In the genomic region with DNA sequence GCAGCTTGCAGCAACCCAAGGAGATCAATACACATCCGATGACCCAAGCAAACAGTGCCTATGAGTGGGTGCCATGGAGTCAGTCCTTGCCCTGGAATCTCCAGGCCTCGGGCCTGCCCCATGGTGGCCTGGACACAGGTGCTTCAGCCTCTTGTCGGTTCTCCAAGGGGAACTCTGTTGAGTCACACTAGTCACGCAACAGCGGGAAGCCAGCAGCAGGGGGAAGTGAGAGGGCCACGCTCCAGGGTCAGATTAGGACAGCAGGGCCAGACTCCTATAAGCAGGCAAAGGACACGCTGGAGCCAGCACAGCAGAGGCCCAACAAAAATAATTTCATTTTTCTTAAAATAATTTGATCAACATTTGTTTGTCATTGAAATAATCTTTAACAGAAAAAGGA, we compare ENCODE assay signal across 1 cellular context.
TF ChIP-seq lines count a peak whose summit lies in the region.

No MANE protein-coding gene starts in this region.

TF ChIP-seq in HepG2, 621 proteins besides CTCF, POLR2A, EP300 and RAD21 (continued from another document):
- TF ChIP-seq, protein P1, sequence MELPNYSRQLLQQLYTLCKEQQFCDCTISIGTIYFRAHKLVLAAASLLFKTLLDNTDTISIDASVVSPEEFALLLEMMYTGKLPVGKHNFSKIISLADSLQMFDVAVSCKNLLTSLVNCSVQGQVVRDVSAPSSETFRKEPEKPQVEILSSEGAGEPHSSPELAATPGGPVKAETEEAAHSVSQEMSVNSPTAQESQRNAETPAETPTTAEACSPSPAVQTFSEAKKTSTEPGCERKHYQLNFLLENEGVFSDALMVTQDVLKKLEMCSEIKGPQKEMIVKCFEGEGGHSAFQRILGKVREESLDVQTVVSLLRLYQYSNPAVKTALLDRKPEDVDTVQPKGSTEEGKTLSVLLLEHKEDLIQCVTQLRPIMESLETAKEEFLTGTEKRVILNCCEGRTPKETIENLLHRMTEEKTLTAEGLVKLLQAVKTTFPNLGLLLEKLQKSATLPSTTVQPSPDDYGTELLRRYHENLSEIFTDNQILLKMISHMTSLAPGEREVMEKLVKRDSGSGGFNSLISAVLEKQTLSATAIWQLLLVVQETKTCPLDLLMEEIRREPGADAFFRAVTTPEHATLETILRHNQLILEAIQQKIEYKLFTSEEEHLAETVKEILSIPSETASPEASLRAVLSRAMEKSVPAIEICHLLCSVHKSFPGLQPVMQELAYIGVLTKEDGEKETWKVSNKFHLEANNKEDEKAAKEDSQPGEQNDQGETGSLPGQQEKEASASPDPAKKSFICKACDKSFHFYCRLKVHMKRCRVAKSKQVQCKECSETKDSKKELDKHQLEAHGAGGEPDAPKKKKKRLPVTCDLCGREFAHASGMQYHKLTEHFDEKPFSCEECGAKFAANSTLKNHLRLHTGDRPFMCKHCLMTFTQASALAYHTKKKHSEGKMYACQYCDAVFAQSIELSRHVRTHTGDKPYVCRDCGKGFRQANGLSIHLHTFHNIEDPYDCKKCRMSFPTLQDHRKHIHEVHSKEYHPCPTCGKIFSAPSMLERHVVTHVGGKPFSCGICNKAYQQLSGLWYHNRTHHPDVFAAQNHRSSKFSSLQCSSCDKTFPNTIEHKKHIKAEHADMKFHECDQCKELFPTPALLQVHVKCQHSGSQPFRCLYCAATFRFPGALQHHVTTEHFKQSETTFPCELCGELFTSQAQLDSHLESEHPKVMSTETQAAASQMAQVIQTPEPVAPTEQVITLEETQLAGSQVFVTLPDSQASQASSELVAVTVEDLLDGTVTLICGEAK (IDR thresholded peaks at IDR 0.05) = no peak
- TF ChIP-seq, protein P1 (CRISPR knock-in tag; IDR thresholded peaks at IDR 0.05) = 0 out of 2 replicates have a peak, but pooled peaks have one; percentile 20
- TF ChIP-seq PPARG (CRISPR knock-in tag; conservative IDR thresholded peaks at IDR 0.05) = no peak
- peak; percentile 90 for TF ChIP-seq RXRB (CRISPR knock-in tag; IDR thresholded peaks at IDR 0.05; ENCODE audit: borderline replicate concordance)
- TF ChIP-seq PHF21A (CRISPR knock-in tag; IDR thresholded peaks at IDR 0.05) = no peak
- TF ChIP-seq KAT8 (CRISPR knock-in tag; IDR thresholded peaks at IDR 0.05) = 0 out of 2 replicates have a peak, but pooled peaks have one; percentile 35
- TF ChIP-seq, protein P2, sequence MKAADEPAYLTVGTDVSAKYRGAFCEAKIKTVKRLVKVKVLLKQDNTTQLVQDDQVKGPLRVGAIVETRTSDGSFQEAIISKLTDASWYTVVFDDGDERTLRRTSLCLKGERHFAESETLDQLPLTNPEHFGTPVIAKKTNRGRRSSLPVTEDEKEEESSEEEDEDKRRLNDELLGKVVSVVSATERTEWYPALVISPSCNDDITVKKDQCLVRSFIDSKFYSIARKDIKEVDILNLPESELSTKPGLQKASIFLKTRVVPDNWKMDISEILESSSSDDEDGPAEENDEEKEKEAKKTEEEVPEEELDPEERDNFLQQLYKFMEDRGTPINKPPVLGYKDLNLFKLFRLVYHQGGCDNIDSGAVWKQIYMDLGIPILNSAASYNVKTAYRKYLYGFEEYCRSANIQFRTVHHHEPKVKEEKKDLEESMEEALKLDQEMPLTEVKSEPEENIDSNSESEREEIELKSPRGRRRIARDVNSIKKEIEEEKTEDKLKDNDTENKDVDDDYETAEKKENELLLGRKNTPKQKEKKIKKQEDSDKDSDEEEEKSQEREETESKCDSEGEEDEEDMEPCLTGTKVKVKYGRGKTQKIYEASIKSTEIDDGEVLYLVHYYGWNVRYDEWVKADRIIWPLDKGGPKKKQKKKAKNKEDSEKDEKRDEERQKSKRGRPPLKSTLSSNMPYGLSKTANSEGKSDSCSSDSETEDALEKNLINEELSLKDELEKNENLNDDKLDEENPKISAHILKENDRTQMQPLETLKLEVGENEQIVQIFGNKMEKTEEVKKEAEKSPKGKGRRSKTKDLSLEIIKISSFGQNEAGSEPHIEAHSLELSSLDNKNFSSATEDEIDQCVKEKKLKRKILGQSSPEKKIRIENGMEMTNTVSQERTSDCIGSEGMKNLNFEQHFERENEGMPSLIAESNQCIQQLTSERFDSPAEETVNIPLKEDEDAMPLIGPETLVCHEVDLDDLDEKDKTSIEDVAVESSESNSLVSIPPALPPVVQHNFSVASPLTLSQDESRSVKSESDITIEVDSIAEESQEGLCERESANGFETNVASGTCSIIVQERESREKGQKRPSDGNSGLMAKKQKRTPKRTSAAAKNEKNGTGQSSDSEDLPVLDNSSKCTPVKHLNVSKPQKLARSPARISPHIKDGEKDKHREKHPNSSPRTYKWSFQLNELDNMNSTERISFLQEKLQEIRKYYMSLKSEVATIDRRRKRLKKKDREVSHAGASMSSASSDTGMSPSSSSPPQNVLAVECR (CRISPR knock-in tag; IDR thresholded peaks at IDR 0.05; ENCODE audit: borderline replicate concordance) = peak; percentile 9; the same call in 1 of the 2 replicates
- TF ChIP-seq, protein P3, sequence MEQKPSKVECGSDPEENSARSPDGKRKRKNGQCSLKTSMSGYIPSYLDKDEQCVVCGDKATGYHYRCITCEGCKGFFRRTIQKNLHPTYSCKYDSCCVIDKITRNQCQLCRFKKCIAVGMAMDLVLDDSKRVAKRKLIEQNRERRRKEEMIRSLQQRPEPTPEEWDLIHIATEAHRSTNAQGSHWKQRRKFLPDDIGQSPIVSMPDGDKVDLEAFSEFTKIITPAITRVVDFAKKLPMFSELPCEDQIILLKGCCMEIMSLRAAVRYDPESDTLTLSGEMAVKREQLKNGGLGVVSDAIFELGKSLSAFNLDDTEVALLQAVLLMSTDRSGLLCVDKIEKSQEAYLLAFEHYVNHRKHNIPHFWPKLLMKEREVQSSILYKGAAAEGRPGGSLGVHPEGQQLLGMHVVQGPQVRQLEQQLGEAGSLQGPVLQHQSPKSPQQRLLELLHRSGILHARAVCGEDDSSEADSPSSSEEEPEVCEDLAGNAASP (CRISPR knock-in tag; IDR thresholded peaks at IDR 0.05; ENCODE audit: borderline replicate concordance) = peak; percentile 98
- TF ChIP-seq LCORL (IDR thresholded peaks at IDR 0.05) = no peak
- peak; percentile 45; the same call in 1 of the 2 replicates for TF ChIP-seq LCORL (CRISPR knock-in tag; IDR thresholded peaks at IDR 0.05)
- TF ChIP-seq, protein P4, sequence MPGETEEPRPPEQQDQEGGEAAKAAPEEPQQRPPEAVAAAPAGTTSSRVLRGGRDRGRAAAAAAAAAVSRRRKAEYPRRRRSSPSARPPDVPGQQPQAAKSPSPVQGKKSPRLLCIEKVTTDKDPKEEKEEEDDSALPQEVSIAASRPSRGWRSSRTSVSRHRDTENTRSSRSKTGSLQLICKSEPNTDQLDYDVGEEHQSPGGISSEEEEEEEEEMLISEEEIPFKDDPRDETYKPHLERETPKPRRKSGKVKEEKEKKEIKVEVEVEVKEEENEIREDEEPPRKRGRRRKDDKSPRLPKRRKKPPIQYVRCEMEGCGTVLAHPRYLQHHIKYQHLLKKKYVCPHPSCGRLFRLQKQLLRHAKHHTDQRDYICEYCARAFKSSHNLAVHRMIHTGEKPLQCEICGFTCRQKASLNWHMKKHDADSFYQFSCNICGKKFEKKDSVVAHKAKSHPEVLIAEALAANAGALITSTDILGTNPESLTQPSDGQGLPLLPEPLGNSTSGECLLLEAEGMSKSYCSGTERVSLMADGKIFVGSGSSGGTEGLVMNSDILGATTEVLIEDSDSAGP (CRISPR knock-in tag; IDR thresholded peaks at IDR 0.05; ENCODE audit: borderline replicate concordance) = peak; percentile 47; the same call in 1 of the 2 replicates
- no peak for TF ChIP-seq ZSCAN12 (CRISPR knock-in tag; IDR thresholded peaks at IDR 0.05)
- TF ChIP-seq NR2F6 (IDR thresholded peaks at IDR 0.05) = no peak
- 0 out of 2 replicates have a peak, but pooled peaks have one; percentile 12 for TF ChIP-seq NR2F6 (CRISPR knock-in tag; IDR thresholded peaks at IDR 0.05)
- peak; percentile 76 for TF ChIP-seq TEAD3 (CRISPR knock-in tag; optimal IDR thresholded peaks at IDR 0.05; ENCODE audit: borderline replicate concordance)
- TF ChIP-seq ZNF567 (CRISPR knock-in tag; IDR thresholded peaks at IDR 0.05; ENCODE audit: borderline replicate concordance) = no peak
- TF ChIP-seq POGZ (CRISPR knock-in tag; IDR thresholded peaks at IDR 0.05) = 0 out of 2 replicates have a peak, but pooled peaks have one; percentile 18
- TF ChIP-seq, protein P5, sequence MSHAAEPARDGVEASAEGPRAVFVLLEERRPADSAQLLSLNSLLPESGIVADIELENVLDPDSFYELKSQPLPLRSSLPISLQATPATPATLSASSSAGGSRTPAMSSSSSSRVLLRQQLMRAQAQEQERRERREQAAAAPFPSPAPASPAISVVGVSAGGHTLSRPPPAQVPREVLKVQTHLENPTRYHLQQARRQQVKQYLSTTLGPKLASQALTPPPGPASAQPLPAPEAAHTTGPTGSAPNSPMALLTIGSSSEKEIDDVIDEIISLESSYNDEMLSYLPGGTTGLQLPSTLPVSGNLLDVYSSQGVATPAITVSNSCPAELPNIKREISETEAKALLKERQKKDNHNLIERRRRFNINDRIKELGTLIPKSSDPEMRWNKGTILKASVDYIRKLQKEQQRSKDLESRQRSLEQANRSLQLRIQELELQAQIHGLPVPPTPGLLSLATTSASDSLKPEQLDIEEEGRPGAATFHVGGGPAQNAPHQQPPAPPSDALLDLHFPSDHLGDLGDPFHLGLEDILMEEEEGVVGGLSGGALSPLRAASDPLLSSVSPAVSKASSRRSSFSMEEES (CRISPR knock-in tag; IDR thresholded peaks at IDR 0.05) = 0 out of 2 replicates have a peak, but pooled peaks have one; percentile 15
- TF ChIP-seq SAP130 (CRISPR knock-in tag; IDR thresholded peaks at IDR 0.05; ENCODE audit: low read depth) = peak; percentile 29; the same call in 1 of the 2 replicates
- no peak for TF ChIP-seq ZNF343 (CRISPR knock-in tag; IDR thresholded peaks at IDR 0.05)
- TF ChIP-seq ZNF562 (CRISPR knock-in tag; IDR thresholded peaks at IDR 0.05; ENCODE audit: borderline replicate concordance) = no peak
- TF ChIP-seq, protein P6, sequence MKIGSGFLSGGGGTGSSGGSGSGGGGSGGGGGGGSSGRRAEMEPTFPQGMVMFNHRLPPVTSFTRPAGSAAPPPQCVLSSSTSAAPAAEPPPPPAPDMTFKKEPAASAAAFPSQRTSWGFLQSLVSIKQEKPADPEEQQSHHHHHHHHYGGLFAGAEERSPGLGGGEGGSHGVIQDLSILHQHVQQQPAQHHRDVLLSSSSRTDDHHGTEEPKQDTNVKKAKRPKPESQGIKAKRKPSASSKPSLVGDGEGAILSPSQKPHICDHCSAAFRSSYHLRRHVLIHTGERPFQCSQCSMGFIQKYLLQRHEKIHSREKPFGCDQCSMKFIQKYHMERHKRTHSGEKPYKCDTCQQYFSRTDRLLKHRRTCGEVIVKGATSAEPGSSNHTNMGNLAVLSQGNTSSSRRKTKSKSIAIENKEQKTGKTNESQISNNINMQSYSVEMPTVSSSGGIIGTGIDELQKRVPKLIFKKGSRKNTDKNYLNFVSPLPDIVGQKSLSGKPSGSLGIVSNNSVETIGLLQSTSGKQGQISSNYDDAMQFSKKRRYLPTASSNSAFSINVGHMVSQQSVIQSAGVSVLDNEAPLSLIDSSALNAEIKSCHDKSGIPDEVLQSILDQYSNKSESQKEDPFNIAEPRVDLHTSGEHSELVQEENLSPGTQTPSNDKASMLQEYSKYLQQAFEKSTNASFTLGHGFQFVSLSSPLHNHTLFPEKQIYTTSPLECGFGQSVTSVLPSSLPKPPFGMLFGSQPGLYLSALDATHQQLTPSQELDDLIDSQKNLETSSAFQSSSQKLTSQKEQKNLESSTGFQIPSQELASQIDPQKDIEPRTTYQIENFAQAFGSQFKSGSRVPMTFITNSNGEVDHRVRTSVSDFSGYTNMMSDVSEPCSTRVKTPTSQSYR (CRISPR knock-in tag; IDR thresholded peaks at IDR 0.05; ENCODE audit: borderline replicate concordance) = no peak
- peak; percentile 86; the same call in 1 of the 2 replicates for TF ChIP-seq AHR (CRISPR knock-in tag; IDR thresholded peaks at IDR 0.05)
